ENCODE assay signal across 8 cellular contexts in genomic region chr3:157104928-157105652, GRCh38. TPM values are rescaled to one million over a fixed set of nuclear protein-coding genes. Genes with fewer than 3 reads are reported as not detected.
DNase-seq lines count a peak whose midpoint lies in the region; ATAC-seq and TF ChIP-seq lines count a peak whose summit lies in the region.

No MANE protein-coding gene starts in this region.

- no peaks in the 10 kb centered on the region for H3K9me3 Mint-ChIP-seq in osteocyte (ENCODE audit: unreplicated experiment)

- ATAC-seq in HG02759 (IDR thresholded peaks at IDR 0.05; ENCODE audit: unreplicated experiment) = peak; percentile 67

- peak; percentile 43 for DNase-seq in NCI-H345 (lab: John Stamatoyannopoulos, UW)
- DNase-seq in NCI-H345 treated with DMSO at 0.1 percent for 48 hours (lab: John Stamatoyannopoulos, UW; ENCODE audit: unreplicated experiment) = no peak
- DNase-seq in NCI-H2196 treated with DMSO at 0.1 percent for 48 hours (lab: John Stamatoyannopoulos, UW; ENCODE audit: unreplicated experiment) = peak; percentile 49
- peak; percentile 51 for DNase-seq in osteocyte (ENCODE audit: extremely low spot score, unreplicated experiment)
- DNase-seq in osteoblast (ENCODE audit: insufficient read length, low spot score, missing footprints) = no peak
- no peak for DNase-seq in stimulated activated CD8-positive, alpha-beta memory T cell treated with anti-CD3 and anti-CD28 coated beads, Interleukin-4, amount 100 ng/mL, for 48 hours
- DNase-seq in A673 (ENCODE audit: low spot score) = no peak

- no peak overlapping the region for H3K4me3 Mint-ChIP-seq in osteocyte (ENCODE audit: unreplicated experiment)

- H3K4me3 ChIP-seq in osteoblast (ENCODE audit: insufficient read depth, low read length) (no peak overlapping the region), A673 (ENCODE audit: low read depth, low read length, poor library complexity, severe bottlenecking) (no peak overlapping the region)

- H3K36me3 Mint-ChIP-seq in osteocyte (ENCODE audit: unreplicated experiment) = no peaks in the 10 kb centered on the region

- H3K27me3 ChIP-seq in osteoblast (ENCODE audit: insufficient read depth, low read length) (no peaks in the 10 kb centered on the region), A673 (replicated peaks; ENCODE audit: insufficient read depth, low read depth, low read length, poor library complexity) (no peaks in the 10 kb centered on the region)

- H3K79me2 ChIP-seq in osteoblast (ENCODE audit: insufficient read depth, low read length) = no peaks in the 10 kb centered on the region

- H3K4me1 ChIP-seq in osteoblast (ENCODE audit: insufficient read depth, low read length) (no peaks in the 10 kb centered on the region), A673 (ENCODE audit: insufficient read depth, low read length, poor library complexity, severe bottlenecking) (peaks cover 12% of the 10 kb centered on the region)

- H3K27me3 Mint-ChIP-seq in osteocyte (ENCODE audit: unreplicated experiment) = no peaks in the 10 kb centered on the region

- TF ChIP-seq CTCF in osteocyte (IDR thresholded peaks at IDR 0.05) (no peak), osteoblast (IDR thresholded peaks at IDR 0.05; ENCODE audit: extremely low read depth, low read depth, low read length) (no peak), A673 (conservative IDR thresholded peaks at IDR 0.05; ENCODE audit: low read depth, low read length) (no peak)

- no peaks in the 10 kb centered on the region for H4K20me1 ChIP-seq in osteoblast (ENCODE audit: insufficient read depth, low read length)

- H3K4me2 ChIP-seq in osteoblast (ENCODE audit: insufficient read depth, low read length) = no peak overlapping the region

- H3K27ac Mint-ChIP-seq in osteocyte (ENCODE audit: unreplicated experiment) = no peak overlapping the region

- H3K9me3 ChIP-seq in osteoblast (ENCODE audit: low read depth, low read length) (no peaks in the 10 kb centered on the region), A673 (ENCODE audit: low read depth, low read length, poor library complexity, severe bottlenecking) (no peaks in the 10 kb centered on the region)

- CTCF ChIA-PET in A673 (lab: Charles Lee) = no interaction called here

- no TSS peak for BruUV-seq in A673 (replicated peaks; lab: Mats Ljungman, UMichigan)

- H3K27ac ChIP-seq in osteoblast (ENCODE audit: low read depth, low read length) = no peak overlapping the region
- no peak overlapping the region for H3K27ac ChIP-seq in A673 (ENCODE audit: low read depth, low read length, poor library complexity, severe bottlenecking)

- H3K4me1 Mint-ChIP-seq in osteocyte (ENCODE audit: unreplicated experiment) = no peaks in the 10 kb centered on the region

- intact Hi-C loops in A673 (cut with micrococcal nuclease; ENCODE audit: unreplicated experiment) = no loop called here

- H3K36me3 ChIP-seq in osteoblast (ENCODE audit: insufficient read depth, low read length) (no peaks in the 10 kb centered on the region), A673 (ENCODE audit: insufficient read depth, low read length, poor library complexity, severe bottlenecking) (no peaks in the 10 kb centered on the region)

- POLR2A ChIA-PET in A673 (lab: Charles Lee; ENCODE audit: low non-redundant PET) = interaction anchor here (0.8 kb wide), 1 partner anchor 21 kb away, joined by 3 read pairs; no protein-coding TSS in a partner anchor

- no peak overlapping the region for H2AFZ ChIP-seq in osteoblast (ENCODE audit: low read length)

RNA-seq across cellular contexts. Expression of gene CCNL1, which starts 54.9 kb away (rescaled TPM):
- total RNA-seq in osteocyte (93.0 and 116 TPM in 2 replicates), osteoblast (157 and 194 TPM in 2 replicates), A673 (2021) (91.0 and 101 TPM in 2 replicates)

Comparison
In these comparisons a context has a peak if more than half of its experiments do, and no peak if none do; other contexts are left out.
1. DNase-seq: peak in NCI-H345 (single experiment), NCI-H2196 treated with DMSO at 0.1 percent for 48 hours (single experiment) and osteocyte (single experiment); none in NCI-H345 treated with DMSO at 0.1 percent for 48 hours (single experiment), osteoblast (single experiment), stimulated activated CD8-positive, alpha-beta memory T cell treated with anti-CD3 and anti-CD28 coated beads, Interleukin-4, amount 100 ng/mL, for 48 hours (single experiment) and A673 (single experiment).